Comparison of ENCODE assay signal across 17 cellular contexts in the genomic region with DNA sequence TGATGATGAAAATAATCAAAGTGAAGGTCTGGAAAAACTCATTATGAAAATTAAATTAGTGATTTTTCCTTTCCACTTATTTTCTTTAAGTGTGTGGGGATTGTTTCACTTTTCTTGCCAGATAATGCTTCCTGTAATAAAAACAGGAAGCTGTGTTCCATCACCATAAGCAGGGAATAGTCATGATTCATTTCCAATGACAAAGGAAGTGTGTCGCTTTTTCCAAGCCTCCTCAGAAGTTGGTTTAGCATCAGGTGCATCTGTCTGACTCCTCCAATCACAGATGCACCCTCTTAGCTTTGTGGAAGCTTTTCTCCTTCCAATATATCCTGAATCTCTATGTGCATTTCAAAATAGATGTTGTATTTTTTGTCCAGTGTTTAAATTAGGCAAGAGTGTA.
DNase-seq lines count a peak whose midpoint lies in the region; ATAC-seq and TF ChIP-seq lines count a peak whose summit lies in the region.
"Had no signal": no experiment of that assay in that cellular context is flagged by ENCODE, and none has a peak within 500 bp of the region (broad histone marks: within the 10 kb centered on the region; RNA-seq: fewer than 3 reads in every experiment).

No MANE protein-coding gene starts in this region.

- DNase-seq in HT1080 (ENCODE audit: low read depth) (peak; percentile 44), dermis blood vessel endothelial cell (peak; percentile 0), osteoblast (ENCODE audit: insufficient read length, low spot score, missing footprints) (peak; percentile 29), activated gamma-delta T cell treated with Interleukin-2 at 50 U/mL for 16 hours (no peak)
- DNase-seq in activated CD4-positive, alpha-beta T cell treated with anti-CD3 and anti-CD28 coated beads, Interleukin-2, amount 50 U/mL, for 1 hour: no peak
- DNase-seq: DND-41, NCI-H1048, NCI-H1417, NCI-H1694, NCI-H2029 treated with DMSO at 0.1 percent for 48 hours, NCI-H2227 treated with DMSO at 0.1 percent for 48 hours, NCI-H526 treated with DMSO at 0.1 percent for 48 hours, SHP77 treated with DMSO at 0.1 percent for 48 hours had no signal

- no peaks in the 10 kb centered on the region for H3K36me3 ChIP-seq in ACC112 (ENCODE audit: insufficient read depth, low read length)
- no peaks in the 10 kb centered on the region for H3K36me3 ChIP-seq in osteoblast (ENCODE audit: insufficient read depth, low read length)

- peaks cover 2% of the 10 kb centered on the region for H3K9me3 ChIP-seq in osteoblast (ENCODE audit: low read depth, low read length)

- no peak overlapping the region for H3K4me3 ChIP-seq in ACC112 (ENCODE audit: low read depth, low read length)
- H3K4me3 ChIP-seq in osteoblast (ENCODE audit: insufficient read depth, low read length): no peak overlapping the region
- H3K4me3 ChIP-seq: K562 had no signal

- no peaks in the 10 kb centered on the region for H4K20me1 ChIP-seq in osteoblast (ENCODE audit: insufficient read depth, low read length)

- peak overlapping the region; percentile 13 for H2AFZ ChIP-seq in ACC112 (ENCODE audit: low read length, unreplicated experiment)
- no peak overlapping the region for H2AFZ ChIP-seq in osteoblast (ENCODE audit: low read length)

- no peak for TF ChIP-seq CTCF in osteoblast (IDR thresholded peaks at IDR 0.05; ENCODE audit: extremely low read depth, low read depth, low read length)

- H3K4me1 ChIP-seq in ACC112 (ENCODE audit: control insufficient read depth, insufficient read depth, low read length, unreplicated experiment) (peaks cover 5% of the 10 kb centered on the region), osteoblast (ENCODE audit: insufficient read depth, low read length) (no peaks in the 10 kb centered on the region)

- H3K27ac ChIP-seq in ACC112 (ENCODE audit: low read depth, low read length) (no peak overlapping the region), osteoblast (ENCODE audit: low read depth, low read length) (no peak overlapping the region)

- H3K79me2 ChIP-seq in ACC112 (ENCODE audit: control insufficient read depth, insufficient read depth, low read length, unreplicated experiment) (no peaks in the 10 kb centered on the region), osteoblast (ENCODE audit: insufficient read depth, low read length) (no peaks in the 10 kb centered on the region)

- H3K4me2 ChIP-seq in osteoblast (ENCODE audit: insufficient read depth, low read length): no peak overlapping the region

- ATAC-seq in HG03342 (IDR thresholded peaks at IDR 0.05; ENCODE audit: unreplicated experiment): no peak
- ATAC-seq: K562, Panc1 had no signal

- H3K27me3 ChIP-seq in ACC112 (ENCODE audit: insufficient read depth, low read length): no peaks in the 10 kb centered on the region
- H3K27me3 ChIP-seq in osteoblast (ENCODE audit: insufficient read depth, low read length): no peaks in the 10 kb centered on the region

Comparison
In these comparisons a context has a peak if more than half of its experiments do, and no peak if none do; other contexts are left out.
1. DNase-seq: peak in HT1080 (single experiment), dermis blood vessel endothelial cell (single experiment) and osteoblast (single experiment); none in activated gamma-delta T cell treated with Interleukin-2 at 50 U/mL for 16 hours (single experiment) and activated CD4-positive, alpha-beta T cell treated with anti-CD3 and anti-CD28 coated beads, Interleukin-2, amount 50 U/mL, for 1 hour (single experiment).